1 cellular context compared by ENCODE assay signal in the genomic region with DNA sequence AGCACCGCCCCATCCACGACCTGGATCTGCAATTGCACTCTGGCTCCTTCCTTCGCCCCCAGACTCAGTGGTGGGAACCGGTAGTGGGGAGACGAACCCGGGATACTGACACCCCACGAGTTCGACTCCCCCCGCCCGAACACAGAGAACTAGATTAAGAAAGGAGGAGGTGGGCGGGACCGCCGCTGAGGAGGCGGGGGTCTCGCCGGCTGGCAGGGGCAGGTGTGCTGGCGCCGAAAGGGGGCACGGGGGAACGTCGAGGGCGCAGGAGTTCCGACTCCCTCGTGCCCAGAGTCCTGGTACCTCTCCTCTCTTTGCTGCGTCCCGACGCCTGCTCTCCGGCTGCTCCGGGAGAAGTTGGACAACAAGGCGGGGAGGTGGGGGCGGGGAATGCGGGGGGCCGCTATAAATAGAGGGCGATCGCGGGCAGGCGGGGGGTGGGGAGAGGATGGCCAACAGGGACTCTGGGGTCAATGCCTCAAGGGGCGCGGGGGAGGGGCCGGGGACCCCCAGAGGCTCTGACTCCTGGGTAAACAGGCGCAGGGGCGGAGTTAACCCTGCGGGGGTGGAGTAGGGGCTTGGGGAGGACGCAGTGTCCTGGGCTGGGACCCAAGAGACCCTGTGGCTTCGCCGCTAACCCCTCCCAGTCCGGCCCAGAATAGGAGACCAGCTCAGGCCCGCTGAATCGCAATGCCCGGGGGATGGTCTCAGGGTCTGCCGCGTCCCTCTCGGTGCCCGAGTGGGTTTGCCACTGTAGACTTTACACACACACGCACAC.
TF ChIP-seq lines count a peak whose summit lies in the region.

No MANE protein-coding gene starts in this region.

TF ChIP-seq in SK-N-SH, 30 proteins besides CTCF, POLR2A, EP300 and RAD21:
- TF ChIP-seq NFIC (IDR thresholded peaks at IDR 0.05; ENCODE audit: borderline replicate concordance) (no peak), JUND (IDR thresholded peaks at IDR 0.05) (no peak), RCOR1 (IDR thresholded peaks at IDR 0.05; ENCODE audit: low read length) (no peak), YY1 (IDR thresholded peaks at IDR 0.05; ENCODE audit: low read depth) (no peak), EZH2phosphoT487 (IDR thresholded peaks at IDR 0.05; ENCODE audit: borderline replicate concordance, low read depth) (no peak), RFX5 (IDR thresholded peaks at IDR 0.05; ENCODE audit: low read length) (no peak)
